ENCODE assay signal across 1 cellular context in the genomic region with DNA sequence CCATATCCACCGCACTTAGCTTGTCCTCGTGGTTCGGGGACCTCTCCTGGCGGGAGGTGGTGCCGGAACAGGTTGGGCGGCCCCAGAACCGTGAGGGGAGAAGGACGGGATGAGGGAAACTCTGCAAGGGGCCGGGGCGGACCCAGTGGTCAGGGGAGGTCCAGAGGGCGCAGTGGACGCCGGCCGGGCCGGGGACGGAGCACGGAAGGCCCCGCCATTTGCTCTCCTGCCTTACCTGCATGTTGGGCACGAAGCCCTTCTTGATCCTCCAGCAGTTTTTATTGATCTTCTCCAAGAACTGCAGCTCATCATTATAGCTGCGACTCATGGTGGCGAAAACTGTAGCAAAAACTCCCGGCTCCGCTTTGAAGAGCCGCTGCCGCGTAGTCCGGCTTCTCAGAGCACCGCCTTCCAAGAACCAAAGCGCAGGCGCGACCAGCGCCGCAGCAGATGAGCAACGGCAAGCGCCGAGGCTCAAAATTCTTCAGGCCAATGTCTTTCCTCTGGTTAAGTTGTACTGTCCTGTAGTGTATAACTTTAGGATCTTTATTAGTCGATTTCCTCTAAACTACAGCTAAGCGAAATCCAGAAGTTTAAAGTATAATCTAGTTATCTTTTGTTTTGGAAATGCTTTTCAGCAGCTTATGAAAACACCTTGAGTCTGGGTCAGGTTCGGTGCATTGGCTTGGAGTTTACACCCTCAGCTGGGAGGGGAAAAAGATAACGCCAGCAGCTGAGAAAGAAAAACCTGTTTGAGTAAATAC.
A peak's percentile ranks its signal among the peaks of the same experiment; 100 is the strongest.
TF ChIP-seq lines count a peak whose summit lies in the region.

A gene (minus strand): TSS at position 419 of the 764 bp plus-strand sequence. CDS start 91 bp downstream, at position 328.

TF ChIP-seq in GM12878, 131 proteins besides CTCF, POLR2A, EP300 and RAD21 (continued from another document):
- TF ChIP-seq, protein P1, sequence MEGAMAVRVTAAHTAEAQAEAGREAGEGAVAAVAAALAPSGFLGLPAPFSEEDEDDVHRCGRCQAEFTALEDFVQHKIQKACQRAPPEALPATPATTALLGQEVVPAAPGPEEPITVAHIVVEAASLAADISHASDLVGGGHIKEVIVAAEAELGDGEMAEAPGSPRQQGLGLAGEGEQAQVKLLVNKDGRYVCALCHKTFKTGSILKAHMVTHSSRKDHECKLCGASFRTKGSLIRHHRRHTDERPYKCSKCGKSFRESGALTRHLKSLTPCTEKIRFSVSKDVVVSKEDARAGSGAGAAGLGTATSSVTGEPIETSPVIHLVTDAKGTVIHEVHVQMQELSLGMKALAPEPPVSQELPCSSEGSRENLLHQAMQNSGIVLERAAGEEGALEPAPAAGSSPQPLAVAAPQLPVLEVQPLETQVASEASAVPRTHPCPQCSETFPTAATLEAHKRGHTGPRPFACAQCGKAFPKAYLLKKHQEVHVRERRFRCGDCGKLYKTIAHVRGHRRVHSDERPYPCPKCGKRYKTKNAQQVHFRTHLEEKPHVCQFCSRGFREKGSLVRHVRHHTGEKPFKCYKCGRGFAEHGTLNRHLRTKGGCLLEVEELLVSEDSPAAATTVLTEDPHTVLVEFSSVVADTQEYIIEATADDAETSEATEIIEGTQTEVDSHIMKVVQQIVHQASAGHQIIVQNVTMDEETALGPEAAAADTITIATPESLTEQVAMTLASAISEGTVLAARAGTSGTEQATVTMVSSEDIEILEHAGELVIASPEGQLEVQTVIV (IDR thresholded peaks at IDR 0.05; ENCODE audit: borderline replicate concordance, partially characterized antibody), result no peak
- TF ChIP-seq, protein P2, sequence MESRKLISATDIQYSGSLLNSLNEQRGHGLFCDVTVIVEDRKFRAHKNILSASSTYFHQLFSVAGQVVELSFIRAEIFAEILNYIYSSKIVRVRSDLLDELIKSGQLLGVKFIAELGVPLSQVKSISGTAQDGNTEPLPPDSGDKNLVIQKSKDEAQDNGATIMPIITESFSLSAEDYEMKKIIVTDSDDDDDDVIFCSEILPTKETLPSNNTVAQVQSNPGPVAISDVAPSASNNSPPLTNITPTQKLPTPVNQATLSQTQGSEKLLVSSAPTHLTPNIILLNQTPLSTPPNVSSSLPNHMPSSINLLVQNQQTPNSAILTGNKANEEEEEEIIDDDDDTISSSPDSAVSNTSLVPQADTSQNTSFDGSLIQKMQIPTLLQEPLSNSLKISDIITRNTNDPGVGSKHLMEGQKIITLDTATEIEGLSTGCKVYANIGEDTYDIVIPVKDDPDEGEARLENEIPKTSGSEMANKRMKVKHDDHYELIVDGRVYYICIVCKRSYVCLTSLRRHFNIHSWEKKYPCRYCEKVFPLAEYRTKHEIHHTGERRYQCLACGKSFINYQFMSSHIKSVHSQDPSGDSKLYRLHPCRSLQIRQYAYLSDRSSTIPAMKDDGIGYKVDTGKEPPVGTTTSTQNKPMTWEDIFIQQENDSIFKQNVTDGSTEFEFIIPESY (IDR thresholded peaks at IDR 0.05), result 0 out of 2 replicates have a peak, but pooled peaks have one; percentile 21
- TF ChIP-seq, protein P3, sequence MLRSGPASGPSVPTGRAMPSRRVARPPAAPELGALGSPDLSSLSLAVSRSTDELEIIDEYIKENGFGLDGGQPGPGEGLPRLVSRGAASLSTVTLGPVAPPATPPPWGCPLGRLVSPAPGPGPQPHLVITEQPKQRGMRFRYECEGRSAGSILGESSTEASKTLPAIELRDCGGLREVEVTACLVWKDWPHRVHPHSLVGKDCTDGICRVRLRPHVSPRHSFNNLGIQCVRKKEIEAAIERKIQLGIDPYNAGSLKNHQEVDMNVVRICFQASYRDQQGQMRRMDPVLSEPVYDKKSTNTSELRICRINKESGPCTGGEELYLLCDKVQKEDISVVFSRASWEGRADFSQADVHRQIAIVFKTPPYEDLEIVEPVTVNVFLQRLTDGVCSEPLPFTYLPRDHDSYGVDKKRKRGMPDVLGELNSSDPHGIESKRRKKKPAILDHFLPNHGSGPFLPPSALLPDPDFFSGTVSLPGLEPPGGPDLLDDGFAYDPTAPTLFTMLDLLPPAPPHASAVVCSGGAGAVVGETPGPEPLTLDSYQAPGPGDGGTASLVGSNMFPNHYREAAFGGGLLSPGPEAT (IDR thresholded peaks at IDR 0.05; ENCODE audit: low read depth), result peak; percentile 57; the same call in 1 of the 2 replicates
- 0 out of 2 replicates have a peak, but pooled peaks have one; percentile 27 for TF ChIP-seq CREB1 (IDR thresholded peaks at IDR 0.05; ENCODE audit: low read depth)
- 0 out of 2 replicates have a peak, but pooled peaks have one; percentile 48 for TF ChIP-seq GATAD2B (conservative IDR thresholded peaks at IDR 0.05; ENCODE audit: low read depth)
- TF ChIP-seq ZSCAN29 (IDR thresholded peaks at IDR 0.05), result no peak
- peak; percentile 72 for TF ChIP-seq TCF7 (IDR thresholded peaks at IDR 0.05; ENCODE audit: borderline replicate concordance)
- TF ChIP-seq, protein P4, sequence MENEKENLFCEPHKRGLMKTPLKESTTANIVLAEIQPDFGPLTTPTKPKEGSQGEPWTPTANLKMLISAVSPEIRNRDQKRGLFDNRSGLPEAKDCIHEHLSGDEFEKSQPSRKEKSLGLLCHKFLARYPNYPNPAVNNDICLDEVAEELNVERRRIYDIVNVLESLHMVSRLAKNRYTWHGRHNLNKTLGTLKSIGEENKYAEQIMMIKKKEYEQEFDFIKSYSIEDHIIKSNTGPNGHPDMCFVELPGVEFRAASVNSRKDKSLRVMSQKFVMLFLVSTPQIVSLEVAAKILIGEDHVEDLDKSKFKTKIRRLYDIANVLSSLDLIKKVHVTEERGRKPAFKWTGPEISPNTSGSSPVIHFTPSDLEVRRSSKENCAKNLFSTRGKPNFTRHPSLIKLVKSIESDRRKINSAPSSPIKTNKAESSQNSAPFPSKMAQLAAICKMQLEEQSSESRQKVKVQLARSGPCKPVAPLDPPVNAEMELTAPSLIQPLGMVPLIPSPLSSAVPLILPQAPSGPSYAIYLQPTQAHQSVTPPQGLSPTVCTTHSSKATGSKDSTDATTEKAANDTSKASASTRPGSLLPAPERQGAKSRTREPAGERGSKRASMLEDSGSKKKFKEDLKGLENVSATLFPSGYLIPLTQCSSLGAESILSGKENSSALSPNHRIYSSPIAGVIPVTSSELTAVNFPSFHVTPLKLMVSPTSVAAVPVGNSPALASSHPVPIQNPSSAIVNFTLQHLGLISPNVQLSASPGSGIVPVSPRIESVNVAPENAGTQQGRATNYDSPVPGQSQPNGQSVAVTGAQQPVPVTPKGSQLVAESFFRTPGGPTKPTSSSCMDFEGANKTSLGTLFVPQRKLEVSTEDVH (IDR thresholded peaks at IDR 0.05; ENCODE audit: low read depth, partially characterized antibody), result no peak
- TF ChIP-seq SIN3A (IDR thresholded peaks at IDR 0.05; ENCODE audit: low read depth, low read length), result peak; percentile 84
- no peak for TF ChIP-seq CBX3 (IDR thresholded peaks at IDR 0.05; ENCODE audit: borderline replicate concordance, low read depth)
- TF ChIP-seq, protein P5, sequence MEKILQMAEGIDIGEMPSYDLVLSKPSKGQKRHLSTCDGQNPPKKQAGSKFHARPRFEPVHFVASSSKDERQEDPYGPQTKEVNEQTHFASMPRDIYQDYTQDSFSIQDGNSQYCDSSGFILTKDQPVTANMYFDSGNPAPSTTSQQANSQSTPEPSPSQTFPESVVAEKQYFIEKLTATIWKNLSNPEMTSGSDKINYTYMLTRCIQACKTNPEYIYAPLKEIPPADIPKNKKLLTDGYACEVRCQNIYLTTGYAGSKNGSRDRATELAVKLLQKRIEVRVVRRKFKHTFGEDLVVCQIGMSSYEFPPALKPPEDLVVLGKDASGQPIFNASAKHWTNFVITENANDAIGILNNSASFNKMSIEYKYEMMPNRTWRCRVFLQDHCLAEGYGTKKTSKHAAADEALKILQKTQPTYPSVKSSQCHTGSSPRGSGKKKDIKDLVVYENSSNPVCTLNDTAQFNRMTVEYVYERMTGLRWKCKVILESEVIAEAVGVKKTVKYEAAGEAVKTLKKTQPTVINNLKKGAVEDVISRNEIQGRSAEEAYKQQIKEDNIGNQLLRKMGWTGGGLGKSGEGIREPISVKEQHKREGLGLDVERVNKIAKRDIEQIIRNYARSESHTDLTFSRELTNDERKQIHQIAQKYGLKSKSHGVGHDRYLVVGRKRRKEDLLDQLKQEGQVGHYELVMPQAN (conservative IDR thresholded peaks at IDR 0.05), result peak; percentile 85; the same call in 1 of the 2 replicates
- TF ChIP-seq HDAC2 (IDR thresholded peaks at IDR 0.05), result no peak
- TF ChIP-seq ZNF207 (IDR thresholded peaks at IDR 0.05; ENCODE audit: borderline replicate concordance), result no peak; the same call in 1 of the 2 replicates
- no peak for TF ChIP-seq BACH1 (IDR thresholded peaks at IDR 0.05; ENCODE audit: borderline replicate concordance)
